In genomic region chr2:233434666-233435375, GRCh38 we compare ENCODE assay signal across 14 cellular contexts.
DNase-seq lines count a peak whose midpoint lies in the region; ATAC-seq, FAIRE-seq and TF ChIP-seq lines count a peak whose summit lies in the region.
"Had no signal": no experiment of that assay in that cellular context is flagged by ENCODE, and none has a peak within 500 bp of the region (broad histone marks: within the 10 kb centered on the region; RNA-seq: fewer than 3 reads in every experiment).

No MANE protein-coding gene starts in this region.

- DNase-seq in CD4-positive, CD25-positive, alpha-beta regulatory T cell, result no peak
- no peak for DNase-seq in K562 (ENCODE audit: extremely low read depth in 1 of 4, low spot score in 3 of 4)
- peak; percentile 53 for DNase-seq in osteocyte (ENCODE audit: extremely low spot score, unreplicated experiment)
- DNase-seq in ureter (ENCODE audit: low spot score), result no peak
- DNase-seq in G401 (ENCODE audit: low spot score), result no peak
- DNase-seq: body of pancreas; NK-92 treated with Interleukin-12 subunit alpha and Interleukin-12 subunit beta, amount 100 ng/mL, for 24 hours; stimulated activated CD4-positive, alpha-beta T cell treated with anti-CD3 and anti-CD28 coated beads, Interleukin-2, amount 100 ng/mL, for 48 hours had no signal

- CTCF ChIA-PET in HEK293 (lab: Yijun Ruan, JAX) (interaction anchor here (0.5 to 3.0 kb wide), 3 partner anchors 9 to 47 kb away, joined by 3 to 17 read pairs (median 3); no protein-coding TSS in a partner anchor), K562 (lab: Yijun Ruan, JAX; ENCODE audit: low intra/inter-chr PET ratio) (no interaction called here)

- peak overlapping the region; percentile 10 to 51 (median 48) for H3K27ac Mint-ChIP-seq in CD4-positive, CD25-positive, alpha-beta regulatory T cell
- peak overlapping the region; percentile 27 for H3K27ac Mint-ChIP-seq in osteocyte (ENCODE audit: unreplicated experiment)

- BruUV-seq in K562 (replicated peaks; lab: Mats Ljungman, UMichigan), result no TSS peak

- peaks cover 52% of the 10 kb centered on the region for H3K36me3 ChIP-seq in CD4-positive, CD25-positive, alpha-beta regulatory T cell (ENCODE audit: control insufficient read depth, insufficient read depth, low read length)
- H3K36me3 ChIP-seq in HEK293 (ENCODE audit: control insufficient read depth in 2 of 2, insufficient read depth in 1 of 2, low read length in 2 of 2) (peaks cover 0 to 44% of the 10 kb centered on the region in 2 experiments; a peak in 1 of 3 replicates), K562 (ENCODE audit: control insufficient read depth, insufficient read depth, low read length) (peaks cover 34% of the 10 kb centered on the region; the same call in 2 of the 3 replicates)

- no peaks in the 10 kb centered on the region for H4K20me1 ChIP-seq in K562 (replicated peaks; ENCODE audit: control insufficient read depth, insufficient read depth, low read length)

- intact Hi-C loops in K562 (cut with micrococcal nuclease), result no loop called here

- H3K27me3 ChIP-seq in CD4-positive, CD25-positive, alpha-beta regulatory T cell (ENCODE audit: control insufficient read depth, insufficient read depth, low read length), result no peaks in the 10 kb centered on the region
- H3K27me3 ChIP-seq in K562 (ENCODE audit: control insufficient read depth in 2 of 2, insufficient read depth in 2 of 2, low read length in 2 of 2), result no peaks in the 10 kb centered on the region
- H3K27me3 ChIP-seq: body of pancreas, vagina had no signal

- H3K9me3 ChIP-seq in CD4-positive, CD25-positive, alpha-beta regulatory T cell (ENCODE audit: control insufficient read depth in 2 of 2, low read length in 2 of 2), result no peaks in the 10 kb centered on the region
- H3K9me3 ChIP-seq in HEK293 (ENCODE audit: control insufficient read depth, insufficient read depth, low read depth, low read length), result no peaks in the 10 kb centered on the region
- H3K9me3 ChIP-seq in K562 (replicated peaks; ENCODE audit: control insufficient read depth, insufficient read depth, low read depth, low read length), result no peaks in the 10 kb centered on the region
- H3K9me3 ChIP-seq: body of pancreas, vagina had no signal

- H3K4me1 ChIP-seq in CD4-positive, CD25-positive, alpha-beta regulatory T cell (ENCODE audit: control insufficient read depth, insufficient read depth, low read length, poor library complexity, severe bottlenecking), result no peaks in the 10 kb centered on the region
- H3K4me1 ChIP-seq in HEK293 (ENCODE audit: control insufficient read depth, insufficient read depth, low read length) (0 out of 2 replicates have a peak, but pooled peaks cover 6% of the 10 kb centered on the region), K562 (replicated peaks in 1 of 2; ENCODE audit: control insufficient read depth in 2 of 2, insufficient read depth in 2 of 2, low read length in 2 of 2) (peaks cover 4 to 5% of the 10 kb centered on the region in 2 experiments; a peak in 3 of 5 replicates)

- in situ Hi-C loops in K562 (cut with MboI) (no loop called here), G401 (cut with HindIII; ENCODE audit: low sequenced_read_pairs) (no loop called here)

- no peaks in the 10 kb centered on the region for H3K79me2 ChIP-seq in K562 (ENCODE audit: control insufficient read depth, insufficient read depth, low read length)

- H3K27me3 Mint-ChIP-seq in CD4-positive, CD25-positive, alpha-beta regulatory T cell, result no peaks in the 10 kb centered on the region
- no peaks in the 10 kb centered on the region for H3K27me3 Mint-ChIP-seq in osteocyte (ENCODE audit: unreplicated experiment)

- H3K36me3 Mint-ChIP-seq in CD4-positive, CD25-positive, alpha-beta regulatory T cell, result peaks cover 47% of the 10 kb centered on the region
- peaks cover 30% of the 10 kb centered on the region for H3K36me3 Mint-ChIP-seq in osteocyte (ENCODE audit: unreplicated experiment)

- POLR2A ChIA-PET in HEK293 (lab: Yijun Ruan, JAX) (no interaction called here), K562 (lab: Yijun Ruan, JAX) (no interaction called here)

- H3K4me3 ChIP-seq in CD4-positive, CD25-positive, alpha-beta regulatory T cell (ENCODE audit: low read depth, low read length), result no peak overlapping the region
- no peak overlapping the region for H3K4me3 ChIP-seq in HEK293 (ENCODE audit: low read depth, low read length)
- H3K4me3 ChIP-seq in K562, result no peak overlapping the region
- H3K4me3 ChIP-seq: body of pancreas, vagina had no signal

- H2AFZ ChIP-seq in K562 (ENCODE audit: low read depth, low read length), result no peak overlapping the region

- ATAC-seq in CD4-positive, CD25-positive, alpha-beta regulatory T cell (ENCODE audit: low read depth in 2 of 2), result no peak
- ATAC-seq in K562 (no peak), GM18867 (IDR thresholded peaks at IDR 0.05; ENCODE audit: unreplicated experiment) (no peak)
- ATAC-seq: activated CD4-positive, CD25-positive, alpha-beta regulatory T cell treated with anti-CD3 and anti-CD28 coated beads, Interleukin-2, amount 50 U/mL, for 24 hours; body of pancreas had no signal

- no peak overlapping the region for H3K9ac ChIP-seq in K562 (ENCODE audit: insufficient read depth in 1 of 2, low read depth in 2 of 2, low read length in 2 of 2)

- H3K4me3 Mint-ChIP-seq in CD4-positive, CD25-positive, alpha-beta regulatory T cell, result no peak overlapping the region
- H3K4me3 Mint-ChIP-seq in osteocyte (ENCODE audit: unreplicated experiment), result no peak overlapping the region

- no peaks in the 10 kb centered on the region for H3K9me1 ChIP-seq in K562 (ENCODE audit: control insufficient read depth, insufficient read depth, low read length)

- TF ChIP-seq RAD21 in K562 (CRISPR knock-in tag; conservative IDR thresholded peaks at IDR 0.05 in 1 of 2, IDR thresholded peaks at IDR 0.05 in 1 of 2), result no peak

- H3K4me2 ChIP-seq in K562 (ENCODE audit: insufficient read depth, low read length), result no peak overlapping the region

- TF ChIP-seq POLR2A in K562 (conservative IDR thresholded peaks at IDR 0.05), result no peak

- peaks cover 4 to 32% (median 13%) of the 10 kb centered on the region in 4 donors for H3K4me1 Mint-ChIP-seq in CD4-positive, CD25-positive, alpha-beta regulatory T cell
- peaks cover 15% of the 10 kb centered on the region for H3K4me1 Mint-ChIP-seq in osteocyte (ENCODE audit: unreplicated experiment)

- WGBS in K562 (ENCODE audit: insufficient coverage, low coverage, missing lambda C conversion rate), result 89% methylated on average over 16 of the region's 18 CpGs

- no peak for TF ChIP-seq EP300 in K562 (IDR thresholded peaks at IDR 0.05; ENCODE audit: low read length)

- no peak for FAIRE-seq in K562 (lab: Jason Lieb, UNC)
- FAIRE-seq: GM19239 had no signal

- TF ChIP-seq CTCF in HEK293 (tag by site-specific recombination; IDR thresholded peaks at IDR 0.05) (no peak), K562 (IDR thresholded peaks at IDR 0.05 in 2 of 3, conservative IDR thresholded peaks at IDR 0.05 in 1 of 3; ENCODE audit: insufficient read depth in 2 of 3, low read depth in 1 of 3, low read length in 3 of 3) (no peak), osteocyte (IDR thresholded peaks at IDR 0.05) (no peak)

- no peak overlapping the region for H3K27ac ChIP-seq in CD4-positive, CD25-positive, alpha-beta regulatory T cell (ENCODE audit: insufficient read depth, low read length, poor library complexity, severe bottlenecking)
- H3K27ac ChIP-seq in HEK293 (ENCODE audit: extremely low read depth, low read depth, low read length) (no peak overlapping the region), K562 (ENCODE audit: extremely low read depth, low read depth, low read length) (no peak overlapping the region)
- H3K27ac ChIP-seq: body of pancreas, C4-2B, vagina had no signal

- no peaks in the 10 kb centered on the region for H3K9me3 Mint-ChIP-seq in CD4-positive, CD25-positive, alpha-beta regulatory T cell
- H3K9me3 Mint-ChIP-seq in osteocyte (ENCODE audit: unreplicated experiment), result peaks cover 6% of the 10 kb centered on the region

TF ChIP-seq in HEK293, 187 proteins besides CTCF, POLR2A, EP300 and RAD21:
- TF ChIP-seq ZBTB17 (tag by site-specific recombination; IDR thresholded peaks at IDR 0.05) (no peak), ZNF350 (tag by site-specific recombination; IDR thresholded peaks at IDR 0.05) (no peak), EGR2 (tag by site-specific recombination; IDR thresholded peaks at IDR 0.05; ENCODE audit: low read depth) (0 out of 2 replicates have a peak, but pooled peaks have one; percentile 10), ZNF626 (tag by site-specific recombination; IDR thresholded peaks at IDR 0.05) (no peak)
- TF ChIP-seq, protein P1, sequence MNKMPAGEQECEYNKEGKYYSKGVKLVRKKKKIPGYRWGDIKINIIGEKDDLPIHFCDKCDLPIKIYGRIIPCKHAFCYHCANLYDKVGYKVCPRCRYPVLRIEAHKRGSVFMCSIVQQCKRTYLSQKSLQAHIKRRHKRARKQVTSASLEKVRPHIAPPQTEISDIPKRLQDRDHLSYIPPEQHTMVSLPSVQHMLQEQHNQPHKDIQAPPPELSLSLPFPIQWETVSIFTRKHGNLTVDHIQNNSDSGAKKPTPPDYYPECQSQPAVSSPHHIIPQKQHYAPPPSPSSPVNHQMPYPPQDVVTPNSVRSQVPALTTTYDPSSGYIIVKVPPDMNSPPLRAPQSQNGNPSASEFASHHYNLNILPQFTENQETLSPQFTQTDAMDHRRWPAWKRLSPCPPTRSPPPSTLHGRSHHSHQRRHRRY (tag by site-specific recombination; IDR thresholded peaks at IDR 0.05), result no peak

TF ChIP-seq in K562, 482 proteins besides CTCF, POLR2A, EP300 and RAD21:
- TF ChIP-seq ZNF408 (CRISPR knock-in tag; IDR thresholded peaks at IDR 0.05; ENCODE audit: low read depth) (no peak), SPI1 (IDR thresholded peaks at IDR 0.05; ENCODE audit: borderline replicate concordance, low read depth, low read length) (peak; percentile 27; the same call in 1 of the 2 replicates), STAT5A (IDR thresholded peaks at IDR 0.05; ENCODE audit: borderline replicate concordance, low read length) (no peak), CREB3L1 (IDR thresholded peaks at IDR 0.05; ENCODE audit: borderline replicate concordance, low read depth) (no peak)
